ENCODE assay signal across 19 cellular contexts in the genomic region with DNA sequence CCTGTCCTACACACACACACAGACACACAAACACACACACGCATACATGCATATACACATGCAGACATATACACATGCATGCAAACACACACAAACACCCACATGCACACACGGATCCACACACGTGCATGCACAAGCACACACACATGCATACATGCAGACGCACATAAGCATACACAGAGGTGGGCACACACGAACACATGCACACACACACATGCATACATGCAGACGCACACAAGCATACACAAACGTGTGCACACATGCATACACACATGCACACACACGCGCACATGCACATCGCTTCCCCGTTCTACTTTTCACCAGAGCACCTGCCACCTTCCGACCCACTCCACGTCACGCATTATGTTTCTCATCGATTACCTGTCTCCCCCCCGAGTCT. TPM values are rescaled to one million over a fixed set of nuclear protein-coding genes. Genes with fewer than 3 reads are reported as not detected.
DNase-seq lines count a peak whose midpoint lies in the region; ATAC-seq, FAIRE-seq and TF ChIP-seq lines count a peak whose summit lies in the region.
"Had no signal": no experiment of that assay in that cellular context is flagged by ENCODE, and none has a peak within 500 bp of the region (broad histone marks: within the 10 kb centered on the region; RNA-seq: fewer than 3 reads in every experiment).

No MANE protein-coding gene starts in this region.

- peaks cover 8% of the 10 kb centered on the region for H4K20me1 ChIP-seq in H9 (ENCODE audit: control insufficient read depth, insufficient read depth, insufficient read length)
- no peaks in the 10 kb centered on the region for H4K20me1 ChIP-seq in endothelial cell of umbilical vein (replicated peaks; ENCODE audit: control insufficient read depth, extremely low read depth, insufficient read depth, low read length)
- H4K20me1 ChIP-seq in PC-3 (ENCODE audit: low read length), result no peaks in the 10 kb centered on the region

- H3K27me3 Mint-ChIP-seq in H9 (ENCODE audit: low read depth) (no peaks in the 10 kb centered on the region), WTC11 (ENCODE audit: low read depth) (no peaks in the 10 kb centered on the region), T-cell (peaks cover 25 to 37% of the 10 kb centered on the region in 2 donors)
- H3K27me3 Mint-ChIP-seq in activated CD4-positive, alpha-beta memory T cell treated with anti-CD3 and anti-CD28 coated beads for 36 hours, result peaks cover 16% of the 10 kb centered on the region
- peaks cover 2% of the 10 kb centered on the region for H3K27me3 Mint-ChIP-seq in activated CD4-positive, alpha-beta T cell treated with anti-CD3 and anti-CD28 coated beads, Interleukin-2, amount 10 ng/mL, durations not matched to agents 24 days and 14 days
- H3K27me3 Mint-ChIP-seq: IgD-negative memory B cell had no signal

- H3K18ac ChIP-seq in H9 (ENCODE audit: insufficient read length, low read depth, low read length), result no peak overlapping the region
- peak overlapping the region; percentile 44 for H3K18ac ChIP-seq in neuronal stem cell (ENCODE audit: low read length)

- no peak overlapping the region for H3K4me3 ChIP-seq in endothelial cell of umbilical vein (replicated peaks in 1 of 3; ENCODE audit: insufficient read depth in 1 of 3, low read depth in 1 of 3, low read length in 3 of 3)
- H3K4me3 ChIP-seq in neuronal stem cell (ENCODE audit: low read length in 2 of 2), result peak overlapping the region in 1 of 2 donors; percentile 9
- H3K4me3 ChIP-seq in PC-3 (ENCODE audit: low read length), result no peak overlapping the region
- H3K4me3 ChIP-seq: BLaER1 treated with 17β-estradiol and CSF1 and Interleukin-3, amounts not matched to agents 10 nM and 100 nM; GM12878 had no signal

- ATAC-seq in WTC11 (no peak), PC-3 (no peak), T-cell (replicated peaks in 1 of 4) (no peak)
- ATAC-seq: GM12878 had no signal

- CTCF ChIA-PET in WTC11 (lab: Charles Lee) (interaction anchor here (1.2 kb wide), 1 partner anchor 84 kb away, joined by 3 read pairs; no protein-coding TSS in a partner anchor), endothelial cell of umbilical vein (lab: Charles Lee) (no interaction called here), PC-3 (lab: Charles Lee) (no interaction called here), T-cell (lab: Charles Lee) (no interaction called here)
- CTCF ChIA-PET in activated CD4-positive, alpha-beta memory T cell treated with anti-CD3 and anti-CD28 coated beads for 36 hours (lab: Charles Lee), result no interaction called here

- H3K36me3 Mint-ChIP-seq in H9 (ENCODE audit: insufficient read depth in 1 of 3, low read depth in 3 of 3) (peaks cover 24 to 73% (median 59%) of the 10 kb centered on the region in 3 experiments), WTC11 (peaks cover 52% of the 10 kb centered on the region), T-cell (no peaks in the 10 kb centered on the region)
- no peaks in the 10 kb centered on the region for H3K36me3 Mint-ChIP-seq in activated CD4-positive, alpha-beta memory T cell treated with anti-CD3 and anti-CD28 coated beads for 36 hours
- H3K36me3 Mint-ChIP-seq in activated CD4-positive, alpha-beta T cell treated with anti-CD3 and anti-CD28 coated beads, Interleukin-2, amount 10 ng/mL, durations not matched to agents 24 days and 14 days (ENCODE audit: low read depth), result no peaks in the 10 kb centered on the region
- H3K36me3 Mint-ChIP-seq: CD4-positive, CD25-positive, alpha-beta regulatory T cell had no signal

- H3K9me2 ChIP-seq in PC-3 (replicated peaks; ENCODE audit: low read length), result no peaks in the 10 kb centered on the region

- H3K36me3 ChIP-seq in endothelial cell of umbilical vein (ENCODE audit: control insufficient read depth in 2 of 2, extremely low read depth in 1 of 2, insufficient read depth in 2 of 2, low read length in 2 of 2) (no peaks in the 10 kb centered on the region), neuronal stem cell (replicated peaks in 1 of 2; ENCODE audit: control insufficient read depth in 2 of 2, insufficient read depth in 2 of 2, low read length in 2 of 2) (peaks cover 25 to 93% of the 10 kb centered on the region in 2 donors), PC-3 (ENCODE audit: low read depth, low read length) (no peaks in the 10 kb centered on the region)
- H3K36me3 ChIP-seq: BLaER1 treated with 17β-estradiol and CSF1 and Interleukin-3, amounts not matched to agents 10 nM and 100 nM had no signal

- peaks cover 18% of the 10 kb centered on the region for H3K79me1 ChIP-seq in H9 (ENCODE audit: insufficient read depth, low read depth, low read length, poor library complexity, severe bottlenecking)
- H3K79me1 ChIP-seq in neuronal stem cell (ENCODE audit: low read depth, low read length), result peaks cover 43% of the 10 kb centered on the region

- peak overlapping the region; percentile 44; the same call in 1 of the 2 replicates for H3K14ac ChIP-seq in H9 (ENCODE audit: insufficient read depth, low read length)
- H3K14ac ChIP-seq in neuronal stem cell (ENCODE audit: low read length), result peak overlapping the region; percentile 92

- BruUV-seq in endothelial cell of umbilical vein (replicated peaks; lab: Mats Ljungman, UMichigan) (no TSS peak), PC-3 (replicated peaks; lab: Mats Ljungman, UMichigan) (no TSS peak)

- H2AK5ac ChIP-seq in H9 (ENCODE audit: insufficient read length, low read length) (no peak overlapping the region), neuronal stem cell (ENCODE audit: low read depth, low read length) (peak overlapping the region; percentile 67)

- no peaks in the 10 kb centered on the region for H3K9me3 ChIP-seq in H9 (ENCODE audit: control insufficient read depth, low read depth, low read length)
- no peaks in the 10 kb centered on the region for H3K9me3 ChIP-seq in endothelial cell of umbilical vein (replicated peaks; ENCODE audit: control insufficient read depth, insufficient read depth, low read length)
- H3K9me3 ChIP-seq in neuronal stem cell (replicated peaks in 1 of 2; ENCODE audit: control insufficient read depth in 2 of 2, insufficient read depth in 1 of 2, low read depth in 1 of 2, low read length in 2 of 2), result peaks cover 0 to 7% of the 10 kb centered on the region in 2 donors
- H3K9me3 ChIP-seq in PC-3 (ENCODE audit: low read length), result no peaks in the 10 kb centered on the region
- H3K9me3 ChIP-seq: BLaER1 treated with 17β-estradiol and CSF1 and Interleukin-3, amounts not matched to agents 10 nM and 100 nM had no signal

- H3K79me2 ChIP-seq in H9 (ENCODE audit: insufficient read depth, low read length) (peaks cover 85% of the 10 kb centered on the region; the same call in 1 of the 2 replicates), endothelial cell of umbilical vein (ENCODE audit: control insufficient read depth, insufficient read depth, low read length) (no peaks in the 10 kb centered on the region), PC-3 (ENCODE audit: low read length) (no peaks in the 10 kb centered on the region)

- H4K8ac ChIP-seq in H9 (replicated peaks; ENCODE audit: insufficient read length, low read depth, low read length), result peak overlapping the region; percentile 81
- peak overlapping the region; percentile 67 for H4K8ac ChIP-seq in neuronal stem cell (ENCODE audit: low read depth, low read length)

- TF ChIP-seq CTCF in H9 (conservative IDR thresholded peaks at IDR 0.05) (no peak), WTC11 (IDR thresholded peaks at IDR 0.05) (no peak), endothelial cell of umbilical vein (IDR thresholded peaks at IDR 0.05; ENCODE audit: extremely low read depth in 1 of 2, insufficient read depth in 1 of 2, low read depth in 1 of 2, low read length in 2 of 2) (no peak), PC-3 (conservative IDR thresholded peaks at IDR 0.05; ENCODE audit: low read depth, low read length) (no peak)

- H3K23ac ChIP-seq in H9 (ENCODE audit: insufficient read length, low read depth, low read length) (peak overlapping the region; percentile 86), neuronal stem cell (ENCODE audit: low read depth, low read length, poor library complexity) (peak overlapping the region; percentile 95)

- peaks cover 57 to 65% of the 10 kb centered on the region in 2 experiments for H3K4me1 Mint-ChIP-seq in H9
- H3K4me1 Mint-ChIP-seq in WTC11, result peaks cover 86% of the 10 kb centered on the region
- H3K4me1 Mint-ChIP-seq in activated CD4-positive, alpha-beta memory T cell treated with anti-CD3 and anti-CD28 coated beads for 36 hours (ENCODE audit: low read depth), result no peaks in the 10 kb centered on the region
- H3K4me1 Mint-ChIP-seq in T-cell, result no peaks in the 10 kb centered on the region
- no peaks in the 10 kb centered on the region for H3K4me1 Mint-ChIP-seq in activated CD4-positive, alpha-beta T cell treated with anti-CD3 and anti-CD28 coated beads, Interleukin-2, amount 10 ng/mL, durations not matched to agents 24 days and 14 days
- H3K4me1 Mint-ChIP-seq: CD4-positive, CD25-positive, alpha-beta regulatory T cell; IgD-negative memory B cell had no signal

- H3K4ac ChIP-seq in H9 (ENCODE audit: low read depth, low read length) (no peak overlapping the region), neuronal stem cell (ENCODE audit: low read length) (no peak overlapping the region)

- H3K9ac ChIP-seq in H9 (ENCODE audit: extremely low read depth, insufficient read length, low read length), result no peak overlapping the region
- no peak overlapping the region for H3K9ac ChIP-seq in endothelial cell of umbilical vein (replicated peaks; ENCODE audit: extremely low read depth, insufficient read depth, low read length)
- H3K9ac ChIP-seq in neuronal stem cell (ENCODE audit: low read depth, low read length, poor library complexity), result peak overlapping the region; percentile 63
- H3K9ac ChIP-seq in PC-3 (ENCODE audit: low read length), result no peak overlapping the region
- H3K9ac ChIP-seq: BLaER1 treated with 17β-estradiol and CSF1 and Interleukin-3, amounts not matched to agents 10 nM and 100 nM had no signal

- H2BK20ac ChIP-seq in H9 (ENCODE audit: low read depth, low read length, poor library complexity, severe bottlenecking), result no peak overlapping the region

- TF ChIP-seq POLR2A in endothelial cell of umbilical vein (IDR thresholded peaks at IDR 0.05; ENCODE audit: low read depth, low read length), result no peak

- DNase-seq in H9 (no peak), WTC11 (ENCODE audit: low spot score) (no peak), endothelial cell of umbilical vein (ENCODE audit: low read depth, low spot score) (no peak), neuronal stem cell (ENCODE audit: low spot score) (no peak), PC-3 (no peak), T-cell (no peak)
- DNase-seq in activated CD4-positive, alpha-beta memory T cell treated with anti-CD3 and anti-CD28 coated beads for 36 hours, result no peak
- no peak for DNase-seq in activated CD4-positive, alpha-beta T cell treated with anti-CD3 and anti-CD28 coated beads, Interleukin-2, amount 10 ng/mL, durations not matched to agents 24 days and 14 days
- DNase-seq: ACHN; Calu3; CD4-positive, CD25-positive, alpha-beta regulatory T cell; DMS 273 treated with DMSO at 0.1 percent for 48 hours; H7; HFFc6 had no signal

- H3K9me1 ChIP-seq in endothelial cell of umbilical vein (replicated peaks; ENCODE audit: control insufficient read depth, extremely low read depth, insufficient read depth, low read length), result no peaks in the 10 kb centered on the region

- H3K23me2 ChIP-seq in H9 (ENCODE audit: insufficient read length, low read depth, low read length, poor library complexity, severe bottlenecking), result no peaks in the 10 kb centered on the region

- H3K4me1 ChIP-seq in H9 (ENCODE audit: insufficient read depth, low read length), result peaks cover 4% of the 10 kb centered on the region; the same call in 1 of the 2 replicates
- no peaks in the 10 kb centered on the region for H3K4me1 ChIP-seq in endothelial cell of umbilical vein (ENCODE audit: control insufficient read depth, extremely low read depth, insufficient read depth, low read length)
- peaks cover 0 to 16% of the 10 kb centered on the region in 2 donors for H3K4me1 ChIP-seq in neuronal stem cell (ENCODE audit: control insufficient read depth in 2 of 2, insufficient read depth in 1 of 2, low read depth in 1 of 2, low read length in 2 of 2)
- H3K4me1 ChIP-seq in PC-3 (ENCODE audit: insufficient read depth, low read length), result no peaks in the 10 kb centered on the region

- H4K91ac ChIP-seq in H9 (ENCODE audit: insufficient read length, low read depth, low read length), result no peak overlapping the region
- peak overlapping the region; percentile 99 for H4K91ac ChIP-seq in neuronal stem cell (ENCODE audit: low read depth, low read length, poor library complexity)

- no peak overlapping the region for H3K56ac ChIP-seq in H9 (ENCODE audit: insufficient read length, low read depth, low read length)

- no peak overlapping the region for H3K4me2 ChIP-seq in H9 (ENCODE audit: insufficient read depth, insufficient read length, low read length)
- H3K4me2 ChIP-seq in endothelial cell of umbilical vein (ENCODE audit: insufficient read depth, low read length), result no peak overlapping the region
- H3K4me2 ChIP-seq in neuronal stem cell (ENCODE audit: insufficient read depth, low read length, poor library complexity, severe bottlenecking), result no peak overlapping the region
- H3K4me2 ChIP-seq in PC-3 (ENCODE audit: low read length), result no peak overlapping the region
- H3K4me2 ChIP-seq: BLaER1 treated with 17β-estradiol and CSF1 and Interleukin-3, amounts not matched to agents 10 nM and 100 nM had no signal

- H2BK15ac ChIP-seq in H9 (ENCODE audit: low read depth, low read length), result no peak overlapping the region
- no peak overlapping the region for H2BK15ac ChIP-seq in neuronal stem cell (ENCODE audit: low read length)

- H2BK120ac ChIP-seq in H9 (ENCODE audit: low read depth, low read length, poor library complexity, severe bottlenecking) (no peak overlapping the region), neuronal stem cell (ENCODE audit: low read depth, low read length) (no peak overlapping the region)

- H2BK12ac ChIP-seq in H9 (ENCODE audit: insufficient read length, low read depth, low read length), result no peak overlapping the region
- peak overlapping the region; percentile 46 for H2BK12ac ChIP-seq in neuronal stem cell (ENCODE audit: low read length)

- FAIRE-seq in endothelial cell of umbilical vein (lab: Jason Lieb, UNC), result no peak
- FAIRE-seq: GM12878, GM18507 had no signal

- H3K27ac ChIP-seq in H9 (ENCODE audit: insufficient read length, low read depth, low read length) (no peak overlapping the region), endothelial cell of umbilical vein (ENCODE audit: insufficient read depth, low read depth, low read length) (no peak overlapping the region), neuronal stem cell (replicated peaks; ENCODE audit: low read length) (peak overlapping the region; percentile 15), PC-3 (ENCODE audit: low read length) (no peak overlapping the region)
- H3K27ac ChIP-seq: BLaER1 treated with 17β-estradiol and CSF1 and Interleukin-3, amounts not matched to agents 10 nM and 100 nM had no signal

- H3K9me3 Mint-ChIP-seq in H9 (no peaks in the 10 kb centered on the region), WTC11 (no peaks in the 10 kb centered on the region), T-cell (no peaks in the 10 kb centered on the region)
- no peaks in the 10 kb centered on the region for H3K9me3 Mint-ChIP-seq in activated CD4-positive, alpha-beta memory T cell treated with anti-CD3 and anti-CD28 coated beads for 36 hours
- no peaks in the 10 kb centered on the region for H3K9me3 Mint-ChIP-seq in activated CD4-positive, alpha-beta T cell treated with anti-CD3 and anti-CD28 coated beads, Interleukin-2, amount 10 ng/mL, durations not matched to agents 24 days and 14 days
- H3K9me3 Mint-ChIP-seq: HFFc6, IgD-negative memory B cell had no signal

- H3K27ac Mint-ChIP-seq in H9, result peak overlapping the region; percentile 29 to 66 (median 31); a peak in 5 of 7 replicates
- H3K27ac Mint-ChIP-seq in WTC11, result peak overlapping the region; percentile 91
- H3K27ac Mint-ChIP-seq in activated CD4-positive, alpha-beta memory T cell treated with anti-CD3 and anti-CD28 coated beads for 36 hours, result no peak overlapping the region
- H3K27ac Mint-ChIP-seq in T-cell, result no peak overlapping the region
- no peak overlapping the region for H3K27ac Mint-ChIP-seq in activated CD4-positive, alpha-beta T cell treated with anti-CD3 and anti-CD28 coated beads, Interleukin-2, amount 10 ng/mL, durations not matched to agents 24 days and 14 days
- H3K27ac Mint-ChIP-seq: HFFc6, IgD-negative memory B cell had no signal

- H3K4me3 Mint-ChIP-seq in H9, result no peak overlapping the region; a peak in 1 of 5 replicates
- H3K4me3 Mint-ChIP-seq in WTC11, result no peak overlapping the region
- no peak overlapping the region for H3K4me3 Mint-ChIP-seq in activated CD4-positive, alpha-beta memory T cell treated with anti-CD3 and anti-CD28 coated beads for 36 hours
- no peak overlapping the region for H3K4me3 Mint-ChIP-seq in T-cell
- H3K4me3 Mint-ChIP-seq in activated CD4-positive, alpha-beta T cell treated with anti-CD3 and anti-CD28 coated beads, Interleukin-2, amount 10 ng/mL, durations not matched to agents 24 days and 14 days, result no peak overlapping the region
- H3K4me3 Mint-ChIP-seq: CD4-positive, CD25-positive, alpha-beta regulatory T cell; HFFc6 had no signal

- WGBS in H9 (ENCODE audit: extremely low coverage, insufficient read length, low lambda C conversion rate), result no CpG with 5 or more reads among the region's 16 CpGs
- WGBS in neuronal stem cell (ENCODE audit: extremely low coverage in 2 of 2, insufficient read length in 2 of 2, insufficient replicate concordance in 1 of 2), 2 donors, result no CpG with 5 or more reads among the region's 16 CpGs

- H3F3A ChIP-seq in PC-3 (ENCODE audit: low read length, unreplicated experiment), result no peaks in the 10 kb centered on the region

- H2AFZ ChIP-seq in H9 (ENCODE audit: low read length), result no peak overlapping the region
- no peak overlapping the region for H2AFZ ChIP-seq in endothelial cell of umbilical vein (ENCODE audit: low read depth, low read length)
- no peak overlapping the region for H2AFZ ChIP-seq in neuronal stem cell (ENCODE audit: low read length)
- H2AFZ ChIP-seq in PC-3 (ENCODE audit: low read length), result no peak overlapping the region

- H3K27me3 ChIP-seq in H9 (ENCODE audit: insufficient read depth, low read length) (no peaks in the 10 kb centered on the region), endothelial cell of umbilical vein (ENCODE audit: control insufficient read depth in 2 of 2, insufficient read depth in 2 of 2, low read length in 2 of 2) (no peaks in the 10 kb centered on the region), neuronal stem cell (ENCODE audit: control insufficient read depth in 3 of 3, insufficient read depth in 3 of 3, low read depth in 1 of 3, low read length in 3 of 3) (no peaks in the 10 kb centered on the region), PC-3 (ENCODE audit: low read length) (peaks cover 48% of the 10 kb centered on the region)
- H3K27me3 ChIP-seq: BLaER1 treated with 17β-estradiol and CSF1 and Interleukin-3, amounts not matched to agents 10 nM and 100 nM had no signal

- H2BK5ac ChIP-seq in H9 (ENCODE audit: insufficient read length, low read length) (no peak overlapping the region), neuronal stem cell (ENCODE audit: low read length) (peak overlapping the region; percentile 46)

- intact Hi-C loops in endothelial cell of umbilical vein (cut with micrococcal nuclease) (no loop called here), PC-3 (cut with micrococcal nuclease) (no loop called here)
- intact Hi-C loops in activated CD4-positive, alpha-beta memory T cell treated with anti-CD3 and anti-CD28 coated beads for 36 hours (cut with micrococcal nuclease), result no loop called here
- intact Hi-C loops in activated CD4-positive, alpha-beta T cell treated with anti-CD3 and anti-CD28 coated beads, Interleukin-2, amount 10 ng/mL, durations not matched to agents 24 days and 14 days (cut with micrococcal nuclease), result no loop called here

- dilution Hi-C loops in endothelial cell of umbilical vein (cut with MboI; ENCODE audit: extremely low pct_ligation_motif_present, low sequenced_read_pairs), result no loop called here

- H4K5ac ChIP-seq in H9 (ENCODE audit: insufficient read length, low read depth, low read length), result no peak overlapping the region

- no peak overlapping the region for H3T11ph ChIP-seq in H9 (ENCODE audit: low read length)

- POLR2A ChIA-PET in WTC11 (lab: Charles Lee) (interaction anchor here (1.3 kb wide), 1 partner anchor 11 kb away, joined by 5 read pairs; no protein-coding TSS in a partner anchor), endothelial cell of umbilical vein (lab: Charles Lee) (no interaction called here), PC-3 (lab: Charles Lee; ENCODE audit: unreplicated experiment) (no interaction called here), T-cell (lab: Charles Lee) (no interaction called here)
- POLR2A ChIA-PET in activated CD4-positive, alpha-beta memory T cell treated with anti-CD3 and anti-CD28 coated beads for 36 hours (lab: Charles Lee), result no interaction called here

RNA-seq across cellular contexts. Expression of gene PHF21B, which starts 13.2 kb away (rescaled TPM):
- 54.3 and 60.3 TPM in 2 replicates for total RNA-seq in H9 (2021)
- total RNA-seq in WTC11 (2021), result 90.6 to 107 TPM (median 92.5 TPM) in 3 replicates
- total RNA-seq in endothelial cell of umbilical vein, result not detected in 2 replicates
- polyA plus RNA-seq in endothelial cell of umbilical vein, result not detected in 2 replicates
- polyA plus RNA-seq in endothelial cell of umbilical vein (2011; cell fraction: cytosol; rRNA removed), result not detected in 2 replicates
- not detected in 2 replicates for polyA plus RNA-seq in endothelial cell of umbilical vein (2011; cell fraction: nucleus; rRNA removed)
- not detected in 2 replicates for polyA plus RNA-seq in endothelial cell of umbilical vein (2012)
- not detected in 2 replicates for polyA minus RNA-seq in endothelial cell of umbilical vein
- polyA minus RNA-seq in endothelial cell of umbilical vein (2011; cell fraction: cytosol; rRNA and poly(A)+ RNA removed), result not detected
- not detected in 2 replicates for polyA minus RNA-seq in endothelial cell of umbilical vein (2011; cell fraction: nucleus; rRNA and poly(A)+ RNA removed)
- polyA plus RNA-seq in neuronal stem cell (2013, experiment 1 of 2), result 17.7 TPM
- 21.4 TPM for polyA plus RNA-seq in neuronal stem cell (2013, experiment 2 of 2)
- total RNA-seq in activated CD4-positive, alpha-beta memory T cell treated with anti-CD3 and anti-CD28 coated beads for 36 hours, result not detected
- 0.12 TPM in 1 of 2 replicates, not detected in the other for total RNA-seq in PC-3 (2014; rRNA removed)
- total RNA-seq in T-cell, result under 1 TPM in 2 of 5 donors, not detected in 3; 0.15 to 0.36 TPM
- 0.07 TPM in 2 replicates for total RNA-seq in activated CD4-positive, alpha-beta T cell treated with anti-CD3 and anti-CD28 coated beads, Interleukin-2, amount 10 ng/mL, durations not matched to agents 24 days and 14 days
- total RNA-seq: A172; Calu3; CD4-positive, CD25-positive, alpha-beta regulatory T cell; GM12878; HFFc6 had no signal
- polyA plus RNA-seq: CD4-positive, CD25-positive, alpha-beta regulatory T cell; IgD-negative memory B cell had no signal

Comparison
In these comparisons a context has a peak if more than half of its experiments do, and no peak if none do; other contexts are left out.
1. H3K27ac Mint-ChIP-seq: peak in H9 (3 of 3) and WTC11 (single experiment); none in activated CD4-positive, alpha-beta memory T cell treated with anti-CD3 and anti-CD28 coated beads for 36 hours (single experiment), T-cell (0 of 2) and activated CD4-positive, alpha-beta T cell treated with anti-CD3 and anti-CD28 coated beads, Interleukin-2, amount 10 ng/mL, durations not matched to agents 24 days and 14 days (single experiment).
2. RNA of gene PHF21B, which starts 13.2 kb away (total RNA-seq): 90.6 to 107 TPM in WTC11 and 54.3 to 60.3 TPM in H9; not detected in activated CD4-positive, alpha-beta memory T cell treated with anti-CD3 and anti-CD28 coated beads for 36 hours, 0.07 TPM in activated CD4-positive, alpha-beta T cell treated with anti-CD3 and anti-CD28 coated beads, Interleukin-2, amount 10 ng/mL, durations not matched to agents 24 days and 14 days, not detected in endothelial cell of umbilical vein, 0.12 TPM in PC-3 and 0.15 to 0.36 TPM in T-cell; every median in the first group is over 10 times any median in the second.